In the genomic region with DNA sequence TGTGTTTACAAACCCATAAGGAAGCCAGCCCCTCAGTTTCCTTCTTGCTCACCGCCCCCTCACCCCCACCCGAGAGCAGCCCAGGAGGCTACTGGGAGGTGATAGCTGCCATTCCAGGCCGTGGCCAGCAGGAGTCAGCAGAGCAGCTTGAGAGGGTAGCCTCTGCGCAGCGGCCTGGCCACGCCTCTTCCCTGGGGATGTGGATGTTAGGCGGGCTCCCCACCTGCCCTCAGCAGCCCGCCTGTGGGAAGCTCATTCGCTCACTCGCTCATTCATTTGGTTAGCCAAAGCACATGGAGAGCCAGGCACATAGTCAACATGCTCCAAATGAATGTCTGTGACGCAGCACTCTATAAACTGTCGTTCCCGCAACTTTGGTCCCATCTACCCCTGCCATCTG, we compare ENCODE assay signal across 9 cellular contexts. TPM values are rescaled to one million over a fixed set of nuclear protein-coding genes. Genes with fewer than 3 reads are reported as not detected.
DNase-seq lines count a peak whose midpoint lies in the region; ATAC-seq, FAIRE-seq and TF ChIP-seq lines count a peak whose summit lies in the region.
"Had no signal": no experiment of that assay in that cellular context is flagged by ENCODE, and none has a peak within 500 bp of the region (broad histone marks: within the 10 kb centered on the region; RNA-seq: fewer than 3 reads in every experiment).

No MANE protein-coding gene starts in this region.

- H3K27ac Mint-ChIP-seq in HFFc6, result no peak overlapping the region; the same call in 1 of the 2 replicates
- H3K27ac Mint-ChIP-seq: T-helper 1 cell treated with Interleukin-12 subunit alpha and Interleukin-12 subunit beta and Interleukin-4 antibody, amounts not matched to agents 30 μg/mL and 1 μg/mL, for 36 hours had no signal

- DNase-seq in Caki2 (ENCODE audit: low read depth) (peak; percentile 62), HFFc6 (peak; percentile 61), NCI-H2171 (lab: John Stamatoyannopoulos, UW) (peak; percentile 74), bronchial epithelial cell (ENCODE audit: low read depth) (peak; percentile 58), kidney (peak; percentile 93)
- peak; percentile 51 to 63 (median 56) for DNase-seq in activated CD4-positive, CD25-positive, alpha-beta regulatory T cell (lab: John Stamatoyannopoulos, UW)
- DNase-seq in stimulated activated CD4-positive, alpha-beta T cell treated with anti-CD3 and anti-CD28 coated beads, Interleukin-2, amount 100 ng/mL, for 48 hours, result peak; percentile 76 to 78

- H3K4me3 ChIP-seq in bronchial epithelial cell (ENCODE audit: low read depth, low read length), result no peak overlapping the region
- no peak overlapping the region for H3K4me3 ChIP-seq in kidney (ENCODE audit: low read length in 2 of 2)

- peaks cover 5 to 25% of the 10 kb centered on the region in 2 donors for H3K4me1 ChIP-seq in kidney (ENCODE audit: control insufficient read depth in 1 of 2, insufficient read depth in 1 of 2, low read depth in 1 of 2, low read length in 2 of 2)

- no peaks in the 10 kb centered on the region for H3K27me3 ChIP-seq in bronchial epithelial cell (ENCODE audit: control insufficient read depth, insufficient read depth, low read length)

- TF ChIP-seq CTCF in HFFc6 (IDR thresholded peaks at IDR 0.05), result peak; percentile 95
- TF ChIP-seq CTCF in bronchial epithelial cell (IDR thresholded peaks at IDR 0.05; ENCODE audit: insufficient read depth, low read length, severe bottlenecking), result peak; percentile 91
- peak; percentile 92 for TF ChIP-seq CTCF in kidney (IDR thresholded peaks at IDR 0.05; ENCODE audit: borderline replicate concordance, extremely low read depth, insufficient read depth)

- H3K9me3 Mint-ChIP-seq in HFFc6, result no peaks in the 10 kb centered on the region
- H3K9me3 Mint-ChIP-seq: T-helper 1 cell treated with Interleukin-12 subunit alpha and Interleukin-12 subunit beta and Interleukin-4 antibody, amounts not matched to agents 30 μg/mL and 1 μg/mL, for 36 hours had no signal

- H3K9ac ChIP-seq in kidney (ENCODE audit: low read length in 2 of 2), result no peak overlapping the region

- H3K4me1 Mint-ChIP-seq in HFFc6 (ENCODE audit: low read depth), result peaks cover 12% of the 10 kb centered on the region

- H3K36me3 Mint-ChIP-seq in HFFc6 (ENCODE audit: low read depth), result no peaks in the 10 kb centered on the region; the same call in 1 of the 2 replicates

- no peak for ATAC-seq in HG02973 (IDR thresholded peaks at IDR 0.05; ENCODE audit: unreplicated experiment)

- FAIRE-seq in bronchial epithelial cell (lab: Jason Lieb, UNC) (no peak), kidney (lab: Jason Lieb, UNC) (no peak)

- no peaks in the 10 kb centered on the region for H3K9me3 ChIP-seq in kidney (ENCODE audit: control insufficient read depth in 1 of 2, low read length in 2 of 2)

- in situ Hi-C loops in Caki2 (cut with HindIII; ENCODE audit: low pct_unique_long_range_greater_than_20kb, low sequenced_read_pairs), result no loop called here

- H3K27ac ChIP-seq in kidney (ENCODE audit: low read depth in 2 of 2, low read length in 2 of 2), result peak overlapping the region in 1 of 2 donors; percentile 33

- no peaks in the 10 kb centered on the region; the same call in 1 of the 2 replicates for H3K27me3 Mint-ChIP-seq in HFFc6 (ENCODE audit: insufficient read depth)

- intact Hi-C loops in kidney (cut with DNase I), result loop anchor here (2.0 to 10.0 kb wide), 2 partner anchors 91 to 171 kb away; no protein-coding TSS in a partner anchor

- no peak overlapping the region for H3K4me3 Mint-ChIP-seq in HFFc6
- H3K4me3 Mint-ChIP-seq: T-helper 1 cell treated with Interleukin-12 subunit alpha and Interleukin-12 subunit beta and Interleukin-4 antibody, amounts not matched to agents 30 μg/mL and 1 μg/mL, for 36 hours had no signal

- peaks cover 32% of the 10 kb centered on the region for H3K36me3 ChIP-seq in bronchial epithelial cell (ENCODE audit: control insufficient read depth, insufficient read depth, low read length)
- H3K36me3 ChIP-seq in kidney (ENCODE audit: control insufficient read depth in 1 of 2, insufficient read depth in 2 of 2, low read length in 2 of 2), result peaks cover 14 to 23% of the 10 kb centered on the region in 2 donors

RNA-seq across cellular contexts. Expression of gene DPM2, which starts 6.1 kb away (rescaled TPM):
- 46.9 and 54.5 TPM in 2 replicates for total RNA-seq in Caki2 (2014; rRNA removed; shearing (Covaris generic); ENCODE audit: low replicate concordance)
- 10 to 100 TPM; 42.5 to 49.6 (median 47.1) TPM for total RNA-seq in HFFc6 (2021; fragmentation: NEBNext Ultra II Directional; extraction: Animal tissue kit (Norgen Biotek cat#: 25700))
- total RNA-seq in bronchial epithelial cell, result 11.8 and 17.4 TPM in 2 replicates
- 42.8 TPM for total RNA-seq in kidney
- polyA plus RNA-seq in kidney (ENCODE audit: insufficient read depth, low read depth, low replicate concordance), result 70.0 TPM

RNA-seq across cellular contexts. Expression of gene PIP5KL1, which starts 13.2 kb away (rescaled TPM):
- 6.2 and 9.2 TPM in 2 replicates for total RNA-seq in Caki2 (2014; rRNA removed; shearing (Covaris generic); ENCODE audit: low replicate concordance)
- total RNA-seq in HFFc6 (2021; fragmentation: NEBNext Ultra II Directional; extraction: Animal tissue kit (Norgen Biotek cat#: 25700)), result 1 to 10 TPM; 1.7 to 3.1 (median 2.1) TPM
- total RNA-seq in bronchial epithelial cell (2.1 and 5.1 TPM in 2 replicates), kidney (3.0 TPM)
- 4.3 TPM for polyA plus RNA-seq in kidney (ENCODE audit: insufficient read depth, low read depth, low replicate concordance)

RNA-seq across cellular contexts. Expression of gene ST6GALNAC4, which starts 26.9 kb away (rescaled TPM):
- total RNA-seq in Caki2 (2014; rRNA removed; shearing (Covaris generic); ENCODE audit: low replicate concordance), result 18.1 and 22.2 TPM in 2 replicates
- 10 to 100 TPM; 22.9 to 33.4 (median 27.7) TPM for total RNA-seq in HFFc6 (2021; fragmentation: NEBNext Ultra II Directional; extraction: Animal tissue kit (Norgen Biotek cat#: 25700))
- 21.3 and 21.8 TPM in 2 replicates for total RNA-seq in bronchial epithelial cell
- 31.4 TPM for total RNA-seq in kidney
- 31.6 TPM for polyA plus RNA-seq in kidney (ENCODE audit: insufficient read depth, low read depth, low replicate concordance)

RNA-seq across cellular contexts. Expression of gene EEIG1, which starts 37.0 kb away (rescaled TPM):
- total RNA-seq in Caki2 (2014; rRNA removed; shearing (Covaris generic); ENCODE audit: low replicate concordance), result 93.4 and 140 TPM in 2 replicates
- 10 to 100 TPM; 26.7 to 35.4 (median 29.3) TPM for total RNA-seq in HFFc6 (2021; fragmentation: NEBNext Ultra II Directional; extraction: Animal tissue kit (Norgen Biotek cat#: 25700))
- total RNA-seq in bronchial epithelial cell (7.4 and 41.3 TPM in 2 replicates), kidney (75.9 TPM)
- polyA plus RNA-seq in kidney (ENCODE audit: insufficient read depth, low read depth, low replicate concordance), result 34.3 TPM

RNA-seq across cellular contexts. Expression of gene ST6GALNAC6, which starts 44.3 kb away (rescaled TPM):
- total RNA-seq in Caki2 (2014; rRNA removed; shearing (Covaris generic); ENCODE audit: low replicate concordance), result 22.8 and 27.4 TPM in 2 replicates
- total RNA-seq in HFFc6 (2021; fragmentation: NEBNext Ultra II Directional; extraction: Animal tissue kit (Norgen Biotek cat#: 25700)), result 10 to 100 TPM; 29.3 to 40.6 (median 34.2) TPM
- total RNA-seq in bronchial epithelial cell (18.2 and 18.4 TPM in 2 replicates), kidney (74.6 TPM)
- polyA plus RNA-seq in kidney (ENCODE audit: insufficient read depth, low read depth, low replicate concordance), result 75.0 TPM
